In the genomic region with DNA sequence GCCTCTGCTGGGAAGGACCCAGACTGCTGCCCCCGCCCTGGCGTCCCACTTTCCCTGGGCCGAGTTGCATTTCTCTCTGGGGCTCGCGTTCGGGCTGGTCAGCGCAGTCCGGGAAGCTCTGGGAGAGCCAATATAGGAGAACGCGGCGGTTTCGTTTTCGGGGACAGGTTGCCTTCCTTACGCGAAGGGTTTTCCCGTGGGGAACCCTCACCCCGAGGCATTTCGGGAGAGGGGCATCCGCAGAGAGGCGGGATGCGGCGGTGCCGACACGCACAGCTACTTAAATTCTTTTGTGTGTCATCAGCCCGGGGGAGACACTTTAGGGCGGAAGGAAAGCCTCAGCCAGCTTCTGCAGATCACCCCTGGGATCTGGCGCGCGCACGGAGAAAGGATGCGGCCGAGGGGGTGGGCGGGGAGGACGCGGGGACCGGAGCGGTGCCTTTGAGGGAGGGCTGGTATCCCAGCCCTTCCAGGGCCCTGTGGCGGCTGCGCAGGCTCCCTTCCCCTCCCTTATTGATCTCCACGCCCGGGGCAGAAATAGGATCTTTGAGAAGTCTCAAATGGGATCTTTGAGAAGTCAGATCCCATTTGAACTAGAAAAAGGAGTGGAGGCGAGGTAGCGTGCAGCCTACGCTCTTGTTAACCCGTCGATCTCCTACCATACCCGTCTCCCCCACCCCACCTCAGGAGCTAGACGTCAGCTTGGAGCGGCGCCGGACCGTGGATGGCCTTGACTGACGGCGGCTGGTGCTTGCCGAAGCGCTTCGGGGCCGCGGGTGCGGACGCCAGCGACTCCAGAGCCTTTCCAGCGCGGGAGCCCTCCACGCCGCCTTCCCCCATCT, we compare ENCODE assay signal across 8 cellular contexts. TPM values are rescaled to one million over a fixed set of nuclear protein-coding genes. Genes with fewer than 3 reads are reported as not detected.
DNase-seq lines count a peak whose midpoint lies in the region; ATAC-seq and TF ChIP-seq lines count a peak whose summit lies in the region.

No MANE protein-coding gene starts in this region.

- H3K27ac ChIP-seq in right lobe of liver, result peak overlapping the region; percentile 90 to 98 (median 95)
- H3K27ac ChIP-seq in tibial artery, result peak overlapping the region; percentile 97 to 100

- H3K9me3 ChIP-seq in right lobe of liver (no peaks in the 10 kb centered on the region), tibial artery (no peaks in the 10 kb centered on the region)

- peak overlapping the region; percentile 94 for H3K4me3 Mint-ChIP-seq in chondrocyte (ENCODE audit: unreplicated experiment)

- WGBS in right lobe of liver (ENCODE audit: insufficient coverage, low coverage, low lambda C conversion rate, missing lambda C conversion rate), result 0% methylated on average over 28 of the region's 66 CpGs

- H3K27ac Mint-ChIP-seq in chondrocyte (ENCODE audit: unreplicated experiment), result peak overlapping the region; percentile 86

- DNase-seq in GM12865 (ENCODE audit: low read depth) (no peak), NOMO-1 treated with DMSO at 0.1 percent for 48 hours (lab: John Stamatoyannopoulos, UW; ENCODE audit: unreplicated experiment) (peak; percentile 20), chondrocyte (ENCODE audit: low spot score) (no peak), right lobe of liver (peak; percentile 66 to 70 (median 67)), tibial artery (peak in 1 of 2 donors; percentile 42), NCI-H2029 treated with DMSO at 0.1 percent for 48 hours (lab: John Stamatoyannopoulos, UW) (no peak), NCI-H1694 treated with DMSO at 0.1 percent for 48 hours (lab: John Stamatoyannopoulos, UW) (no peak)

- peaks cover 47% of the 10 kb centered on the region for H3K27me3 Mint-ChIP-seq in chondrocyte (ENCODE audit: low read depth)

- TF ChIP-seq POLR2A in right lobe of liver (IDR thresholded peaks at IDR 0.05), result no peak

- H3K4me1 ChIP-seq in right lobe of liver (peaks cover 0 to 7% (median 0%) of the 10 kb centered on the region in 4 donors), tibial artery (peaks cover 0 to 48% (median 19%) of the 10 kb centered on the region in 4 donors)

- ATAC-seq in right lobe of liver, result peak; percentile 1 to 13 (median 3)
- no peak for ATAC-seq in HG02623 (IDR thresholded peaks at IDR 0.05; ENCODE audit: unreplicated experiment)

- intact Hi-C loops in right lobe of liver (cut with DNase I) (loop anchor here in 1 of 2 donors (10.0 kb wide), 1 partner anchor 174 kb away; no protein-coding TSS in a partner anchor), tibial artery (cut with DNase I; ENCODE audit: low total_unique reads) (loop anchor here (2.0 to 10.0 kb wide), 3 partner anchors 18 to 294 kb away; no protein-coding TSS in a partner anchor)

- peaks cover 56% of the 10 kb centered on the region for H3K4me1 Mint-ChIP-seq in chondrocyte (ENCODE audit: low read depth)

- H3K4me3 ChIP-seq in GM12865 (ENCODE audit: low read depth, low read length) (peak overlapping the region; percentile 59), right lobe of liver (peak overlapping the region; percentile 50 to 93 (median 72)), tibial artery (peak overlapping the region; percentile 93 to 98)

- no peaks in the 10 kb centered on the region for H3K27me3 ChIP-seq in right lobe of liver
- H3K27me3 ChIP-seq in tibial artery, result peaks cover 0 to 8% of the 10 kb centered on the region in 2 donors

- H3K9me3 Mint-ChIP-seq in chondrocyte (ENCODE audit: low read depth), result no peaks in the 10 kb centered on the region

- H3K36me3 Mint-ChIP-seq in chondrocyte (ENCODE audit: low read depth), result peaks cover 14% of the 10 kb centered on the region

- H3K36me3 ChIP-seq in right lobe of liver (no peaks in the 10 kb centered on the region), tibial artery (peaks cover 0 to 4% (median 0%) of the 10 kb centered on the region in 3 donors)

- TF ChIP-seq CTCF in GM12865 (IDR thresholded peaks at IDR 0.05; ENCODE audit: insufficient read depth, low read depth, low read length, missing control alignments), result no peak
- TF ChIP-seq CTCF in chondrocyte (IDR thresholded peaks at IDR 0.05), result no peak
- TF ChIP-seq CTCF in right lobe of liver (IDR thresholded peaks at IDR 0.05), result no peak
- no peak for TF ChIP-seq CTCF in tibial artery (IDR thresholded peaks at IDR 0.05)

RNA-seq across cellular contexts. Expression of a gene that starts 1.3 kb away (rescaled TPM):
- total RNA-seq in chondrocyte, result 3.6 to 13.9 TPM (median 13.1 TPM) in 3 replicates
- 10 to 100 TPM in 3 of 6 experiments, 1 to 10 TPM in 3; 8.0 to 14.0 (median 9.5) TPM for total RNA-seq in right lobe of liver

Comparison
In these comparisons a context has a peak if more than half of its experiments do, and no peak if none do; other contexts are left out.
1. DNase-seq: peak in NOMO-1 treated with DMSO at 0.1 percent for 48 hours (single experiment) and right lobe of liver (3 of 3); none in GM12865 (single experiment), chondrocyte (single experiment), NCI-H2029 treated with DMSO at 0.1 percent for 48 hours (single experiment) and NCI-H1694 treated with DMSO at 0.1 percent for 48 hours (single experiment).
2. Peak in every context shown above with its lines, with median percentiles within 50 percentile points of each other: H3K4me3 ChIP-seq.